ENCODE assay signal across 17 cellular contexts in the genomic region with DNA sequence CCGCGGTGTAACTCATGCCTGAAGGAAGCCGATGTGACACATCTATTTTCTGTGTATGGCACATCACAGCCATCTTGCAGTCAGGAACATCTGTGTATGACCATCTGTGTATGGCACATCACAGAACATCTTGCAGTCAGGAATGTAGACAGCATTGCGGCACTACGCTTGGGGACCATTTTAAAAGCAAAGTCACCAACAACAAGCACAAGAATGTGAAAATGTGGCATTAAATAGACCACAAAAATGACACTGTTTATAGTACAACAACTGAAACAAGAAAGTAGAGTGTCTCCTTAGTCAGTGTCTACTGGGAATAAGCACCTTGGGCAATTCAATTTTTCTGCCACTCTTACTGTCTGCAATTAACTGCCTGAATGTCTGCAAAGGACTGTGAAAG.
"Had no signal": no experiment of that assay in that cellular context is flagged by ENCODE, and none has a peak within 500 bp of the region (broad histone marks: within the 10 kb centered on the region; RNA-seq: fewer than 3 reads in every experiment).

No MANE protein-coding gene starts in this region.

- H3K9me3 ChIP-seq: neutrophil had no signal

- ATAC-seq: naive thymus-derived CD8-positive, alpha-beta T cell; stimulated activated naive CD8-positive, alpha-beta T cell treated with anti-CD3 and anti-CD28 coated beads, Interleukin-15, Interleukin-2, amounts not matched to agents 100 U/mL and 50 U/mL, for 24 hours; WTC11 had no signal

- H3K36me3 ChIP-seq: cardiac muscle cell, left ventricle myocardium inferior, neutrophil had no signal

- H3K27me3 ChIP-seq: cardiac muscle cell, neutrophil had no signal

- H3K4me3 ChIP-seq: cardiac muscle cell, left ventricle myocardium inferior had no signal

- DNase-seq: activated CD4-positive, alpha-beta memory T cell treated with anti-CD3 and anti-CD28 coated beads, Interleukin-2, amount 10 ng/mL, durations not matched to agents 7 days and 5 days; activated CD4-positive, alpha-beta T cell treated with anti-CD3 and anti-CD28 coated beads for 4 hours; activated naive CD4-positive, alpha-beta T cell treated with anti-CD3 and anti-CD28 coated beads, Interleukin-2, amount 50 U/mL, for 16 hours; activated T-cell treated with anti-CD3 and anti-CD28 coated beads, Interleukin-2, amount 50 U/mL, for 24 hours; erythroblast; kidney; left ventricle myocardium inferior; naive thymus-derived CD8-positive, alpha-beta T cell; posterior cingulate gyrus; retina; small intestine; stimulated activated CD4-positive, alpha-beta T cell treated with anti-CD3 and anti-CD28 coated beads, Interleukin-4, amount 100 ng/mL, for 4 hours; stimulated activated naive CD8-positive, alpha-beta T cell treated with anti-CD3 and anti-CD28 coated beads, Interleukin-15, Interleukin-2, amounts not matched to agents 100 U/mL and 50 U/mL, for 24 hours; trophoblast cell had no signal

- H3K27ac ChIP-seq: cardiac muscle cell, left ventricle myocardium inferior, neutrophil had no signal

- H3K4me1 ChIP-seq: left ventricle myocardium inferior had no signal
